18 cellular contexts compared by ENCODE assay signal in genomic region chr11:62875698-62876483, GRCh38. TPM values are rescaled to one million over a fixed set of nuclear protein-coding genes. Genes with fewer than 3 reads are reported as not detected.
DNase-seq lines count a peak whose midpoint lies in the region; ATAC-seq and TF ChIP-seq lines count a peak whose summit lies in the region.
"Had no signal": no experiment of that assay in that cellular context is flagged by ENCODE, and none has a peak within 500 bp of the region (broad histone marks: within the 10 kb centered on the region; RNA-seq: fewer than 3 reads in every experiment).

No MANE protein-coding gene starts in this region.

- POLR2A ChIA-PET in activated CD4-positive, alpha-beta T cell treated with anti-CD3 and anti-CD28 coated beads for 36 hours (lab: Charles Lee): interaction anchor here (1.1 kb wide), 1 partner anchor 20 kb away, joined by 3 read pairs; no protein-coding TSS in a partner anchor

- no peaks in the 10 kb centered on the region for H4K20me1 ChIP-seq in hepatocyte (ENCODE audit: insufficient read depth, poor library complexity, severe bottlenecking)

- no peaks in the 10 kb centered on the region for H3K9me3 Mint-ChIP-seq in activated CD4-positive, alpha-beta T cell treated with anti-CD3 and anti-CD28 coated beads for 36 hours (ENCODE audit: low read depth)
- H3K9me3 Mint-ChIP-seq: activated CD4-positive, alpha-beta T cell treated with anti-CD3 and anti-CD28 coated beads, Interleukin-2, amount 10 ng/mL, durations not matched to agents 24 days and 14 days; activated naive CD4-positive, alpha-beta T cell treated with anti-CD3 and anti-CD28 coated beads, Interleukin-2, amount 50 U/mL, for 24 hours; CD8-positive, alpha-beta memory T cell had no signal

- CTCF ChIA-PET in activated CD4-positive, alpha-beta T cell treated with anti-CD3 and anti-CD28 coated beads for 36 hours (lab: Charles Lee): interaction anchor here (0.7 to 1.1 kb wide), 3 partner anchors 14 to 440 kb away, joined by 3 to 4 read pairs (median 3); no protein-coding TSS in a partner anchor

- no peak overlapping the region for H3K27ac Mint-ChIP-seq in activated CD4-positive, alpha-beta T cell treated with anti-CD3 and anti-CD28 coated beads for 36 hours
- H3K27ac Mint-ChIP-seq: activated CD4-positive, alpha-beta T cell treated with anti-CD3 and anti-CD28 coated beads, Interleukin-2, amount 10 ng/mL, durations not matched to agents 24 days and 14 days; activated naive CD4-positive, alpha-beta T cell treated with anti-CD3 and anti-CD28 coated beads, Interleukin-2, amount 50 U/mL, for 24 hours; CD8-positive, alpha-beta memory T cell had no signal

- H3K4me2 ChIP-seq in hepatocyte: no peak overlapping the region

- H3K36me3 Mint-ChIP-seq in activated CD4-positive, alpha-beta T cell treated with anti-CD3 and anti-CD28 coated beads for 36 hours (ENCODE audit: low read depth): peaks cover 43% of the 10 kb centered on the region

- DNase-seq in AG10803 (ENCODE audit: low read depth) (no peak), SK-MEL-5 (ENCODE audit: low read depth, low spot score) (peak; percentile 61), hepatocyte (ENCODE audit: low spot score) (no peak), anterior cingulate cortex (lab: John Stamatoyannopoulos, UW) (no peak), NCI-H748 (lab: John Stamatoyannopoulos, UW; ENCODE audit: unreplicated experiment) (no peak)
- no peak for DNase-seq in activated CD4-positive, alpha-beta T cell treated with anti-CD3 and anti-CD28 coated beads for 36 hours
- DNase-seq: activated CD4-positive, alpha-beta T cell treated with anti-CD3 and anti-CD28 coated beads, Interleukin-2, amount 10 ng/mL, durations not matched to agents 24 days and 14 days; CD8-positive, alpha-beta memory T cell; effector CD4-positive, alpha-beta T cell; left lung; SHP77; spleen; stimulated activated naive CD4-positive, alpha-beta T cell; upper lobe of left lung had no signal

- H3K4me3 ChIP-seq in AG10803 (ENCODE audit: low read length) (no peak overlapping the region), hepatocyte (no peak overlapping the region)
- H3K4me3 ChIP-seq: left lung, spleen, upper lobe of left lung had no signal

- TF ChIP-seq CTCF in AG10803 (conservative IDR thresholded peaks at IDR 0.05; ENCODE audit: low read length) (peak; percentile 32), hepatocyte (IDR thresholded peaks at IDR 0.05; ENCODE audit: poor library complexity) (no peak)

- WGBS in hepatocyte (ENCODE audit: low lambda C conversion rate, missing lambda C conversion rate): 71% methylated on average over 7 of the region's 7 CpGs

- no peaks in the 10 kb centered on the region for H3K27me3 ChIP-seq in hepatocyte
- H3K27me3 ChIP-seq: left lung, spleen, upper lobe of left lung had no signal

- no peak overlapping the region for H2AFZ ChIP-seq in hepatocyte

- intact Hi-C loops in activated CD4-positive, alpha-beta T cell treated with anti-CD3 and anti-CD28 coated beads for 36 hours (cut with DNase I, micrococcal nuclease): no loop called here

- peak overlapping the region; percentile 15 for H3K27ac ChIP-seq in hepatocyte
- H3K27ac ChIP-seq: left lung, spleen, upper lobe of left lung had no signal

- no peaks in the 10 kb centered on the region for H3K27me3 Mint-ChIP-seq in activated CD4-positive, alpha-beta T cell treated with anti-CD3 and anti-CD28 coated beads for 36 hours
- H3K27me3 Mint-ChIP-seq: activated CD4-positive, alpha-beta T cell treated with anti-CD3 and anti-CD28 coated beads, Interleukin-2, amount 10 ng/mL, durations not matched to agents 24 days and 14 days; activated naive CD4-positive, alpha-beta T cell treated with anti-CD3 and anti-CD28 coated beads, Interleukin-2, amount 50 U/mL, for 24 hours; CD8-positive, alpha-beta memory T cell had no signal

- H3K4me3 Mint-ChIP-seq in activated CD4-positive, alpha-beta T cell treated with anti-CD3 and anti-CD28 coated beads for 36 hours: no peak overlapping the region
- H3K4me3 Mint-ChIP-seq: activated CD4-positive, alpha-beta T cell treated with anti-CD3 and anti-CD28 coated beads, Interleukin-2, amount 10 ng/mL, durations not matched to agents 24 days and 14 days; activated naive CD4-positive, alpha-beta T cell treated with anti-CD3 and anti-CD28 coated beads, Interleukin-2, amount 50 U/mL, for 24 hours; CD8-positive, alpha-beta memory T cell had no signal

- ATAC-seq in activated CD4-positive, alpha-beta T cell treated with anti-CD3 and anti-CD28 coated beads for 36 hours: no peak
- ATAC-seq: left lung had no signal

- no peaks in the 10 kb centered on the region for H3K9me3 ChIP-seq in hepatocyte (ENCODE audit: low read depth)
- H3K9me3 ChIP-seq: left lung, spleen, upper lobe of left lung had no signal

- peaks cover 14% of the 10 kb centered on the region for H3K4me1 ChIP-seq in hepatocyte (ENCODE audit: insufficient read depth)

- H3K79me2 ChIP-seq in hepatocyte: peaks cover 27% of the 10 kb centered on the region

- in situ Hi-C loops in SK-MEL-5 (cut with HindIII; ENCODE audit: low pct_unique_long_range_greater_than_20kb, low sequenced_read_pairs): no loop called here

- H3K36me3 ChIP-seq in hepatocyte (replicated peaks; ENCODE audit: insufficient read depth, low read depth): no peaks in the 10 kb centered on the region
- H3K36me3 ChIP-seq: left lung, spleen, upper lobe of left lung had no signal

- H3K9me2 ChIP-seq in hepatocyte (replicated peaks; ENCODE audit: insufficient read depth): no peaks in the 10 kb centered on the region

- peaks cover 14% of the 10 kb centered on the region for H3K4me1 Mint-ChIP-seq in activated CD4-positive, alpha-beta T cell treated with anti-CD3 and anti-CD28 coated beads for 36 hours

RNA-seq across cellular contexts. Expression of gene SLC3A2, which starts 4.8 kb away (rescaled TPM):
- total RNA-seq in SK-MEL-5 (2014; rRNA removed; shearing (Covaris generic)): 734 and 765 TPM in 2 replicates
- 651 and 675 TPM in 2 replicates for polyA plus RNA-seq in SK-MEL-5 (2015; cell fraction: cytosol; rRNA removed)
- polyA plus RNA-seq in SK-MEL-5 (2015; cell fraction: nucleus; rRNA removed): 631 and 764 TPM in 2 replicates
- 335 and 573 TPM in 2 replicates for total RNA-seq in hepatocyte
- 456 and 476 TPM in 2 replicates for polyA plus RNA-seq in hepatocyte
- total RNA-seq in activated CD4-positive, alpha-beta T cell treated with anti-CD3 and anti-CD28 coated beads for 36 hours: 100 to 1,000 TPM; 401 to 402 TPM

RNA-seq across cellular contexts. Expression of gene WDR74, which starts 36.5 kb away (rescaled TPM):
- 61.2 and 61.4 TPM in 2 replicates for total RNA-seq in SK-MEL-5 (2014; rRNA removed; shearing (Covaris generic))
- polyA plus RNA-seq in SK-MEL-5 (2015; cell fraction: cytosol; rRNA removed): 49.7 and 62.2 TPM in 2 replicates
- 134 and 151 TPM in 2 replicates for polyA plus RNA-seq in SK-MEL-5 (2015; cell fraction: nucleus; rRNA removed)
- total RNA-seq in hepatocyte: 28.0 and 30.9 TPM in 2 replicates
- polyA plus RNA-seq in hepatocyte: 28.9 and 34.1 TPM in 2 replicates
- total RNA-seq in activated CD4-positive, alpha-beta T cell treated with anti-CD3 and anti-CD28 coated beads for 36 hours: 10 to 100 TPM; 83.1 to 93.1 TPM

RNA-seq across cellular contexts. Expression of gene TEX54, which starts 43.2 kb away (rescaled TPM):
- total RNA-seq in SK-MEL-5 (2014; rRNA removed; shearing (Covaris generic)): not detected in 2 replicates
- polyA plus RNA-seq in SK-MEL-5 (2015; cell fraction: cytosol; rRNA removed): not detected in 2 replicates
- not detected in 2 replicates for polyA plus RNA-seq in SK-MEL-5 (2015; cell fraction: nucleus; rRNA removed)
- total RNA-seq in hepatocyte: not detected in 2 replicates
- polyA plus RNA-seq in hepatocyte: 1.8 and 3.5 TPM in 2 replicates
- total RNA-seq in activated CD4-positive, alpha-beta T cell treated with anti-CD3 and anti-CD28 coated beads for 36 hours: under 1 TPM in 1 of 2 experiments, not detected in 1; 0.42 TPM
- total RNA-seq: bronchial epithelial cell, G401, left lung, spleen, upper lobe of left lung had no signal
- polyA plus RNA-seq: H1, spleen had no signal

RNA-seq across cellular contexts. Expression of gene STX5, which starts 44.0 kb away (rescaled TPM):
- total RNA-seq in SK-MEL-5 (2014; rRNA removed; shearing (Covaris generic)): 16.1 and 18.1 TPM in 2 replicates
- 19.4 and 21.1 TPM in 2 replicates for polyA plus RNA-seq in SK-MEL-5 (2015; cell fraction: cytosol; rRNA removed)
- polyA plus RNA-seq in SK-MEL-5 (2015; cell fraction: nucleus; rRNA removed): 26.5 and 29.1 TPM in 2 replicates
- total RNA-seq in hepatocyte: 35.4 and 37.3 TPM in 2 replicates
- 49.7 and 50.4 TPM in 2 replicates for polyA plus RNA-seq in hepatocyte
- 10 to 100 TPM; 19.3 to 21.8 TPM for total RNA-seq in activated CD4-positive, alpha-beta T cell treated with anti-CD3 and anti-CD28 coated beads for 36 hours

RNA-seq across cellular contexts. Expression of gene CHRM1, which starts 45.3 kb away (rescaled TPM):
- total RNA-seq in SK-MEL-5 (2014; rRNA removed; shearing (Covaris generic)): 0.16 and 0.18 TPM in 2 replicates
- 0.20 and 0.33 TPM in 2 replicates for polyA plus RNA-seq in SK-MEL-5 (2015; cell fraction: cytosol; rRNA removed)
- 0.19 TPM in 1 of 2 replicates, not detected in the other for polyA plus RNA-seq in SK-MEL-5 (2015; cell fraction: nucleus; rRNA removed)
- total RNA-seq in hepatocyte: not detected in 2 replicates
- not detected in 2 replicates for polyA plus RNA-seq in hepatocyte
- total RNA-seq in activated CD4-positive, alpha-beta T cell treated with anti-CD3 and anti-CD28 coated beads for 36 hours: not detected
- total RNA-seq: activated CD4-positive, alpha-beta T cell treated with anti-CD3 and anti-CD28 coated beads, Interleukin-2, amount 10 ng/mL, durations not matched to agents 24 days and 14 days; bronchial epithelial cell; CD8-positive, alpha-beta memory T cell; G401; H1; spleen had no signal
- polyA plus RNA-seq: CD8-positive, alpha-beta memory T cell; spleen had no signal
